ENCODE assay signal across 19 cellular contexts in genomic region chr5:149289307-149289706, GRCh38. TPM values are rescaled to one million over a fixed set of nuclear protein-coding genes. Genes with fewer than 3 reads are reported as not detected.
DNase-seq lines count a peak whose midpoint lies in the region; ATAC-seq and TF ChIP-seq lines count a peak whose summit lies in the region.
"Had no signal": no experiment of that assay in that cellular context is flagged by ENCODE, and none has a peak within 500 bp of the region (broad histone marks: within the 10 kb centered on the region; RNA-seq: fewer than 3 reads in every experiment).

No MANE protein-coding gene starts in this region.

- H3K79me2 ChIP-seq in parathyroid adenoma = no peaks in the 10 kb centered on the region

- TF ChIP-seq CTCF in right atrium auricular region (IDR thresholded peaks at IDR 0.05) (no peak), parathyroid adenoma (IDR thresholded peaks at IDR 0.05) (no peak), ovary (IDR thresholded peaks at IDR 0.05) (no peak)

- TF ChIP-seq POLR2A in ovary (IDR thresholded peaks at IDR 0.05) = no peak

- H3K4me1 ChIP-seq in right atrium auricular region (peaks cover 0 to 56% of the 10 kb centered on the region in 2 donors), parathyroid adenoma (peaks cover 25% of the 10 kb centered on the region), ovary (ENCODE audit: insufficient read depth) (no peaks in the 10 kb centered on the region)

- peak overlapping the region; percentile 44 for H2AFZ ChIP-seq in parathyroid adenoma
- H2AFZ ChIP-seq: GM23248 had no signal

- H3K4me3 ChIP-seq in right atrium auricular region (no peak overlapping the region), parathyroid adenoma (ENCODE audit: low read depth, low read length) (no peak overlapping the region), ovary (no peak overlapping the region)
- H3K4me3 ChIP-seq: GM23248 had no signal

- H3K4me2 ChIP-seq in parathyroid adenoma (ENCODE audit: low read length) = no peak overlapping the region

- no peak for TF ChIP-seq EP300 in ovary (IDR thresholded peaks at IDR 0.05)

- H3K27ac ChIP-seq in right atrium auricular region = peak overlapping the region; percentile 73 to 91
- H3K27ac ChIP-seq in parathyroid adenoma = peak overlapping the region; percentile 75
- H3K27ac ChIP-seq in ovary = no peak overlapping the region
- H3K27ac ChIP-seq: 22Rv1, GM23248 had no signal

- ATAC-seq in Right ventricle myocardium inferior = peak; percentile 33
- ATAC-seq: activated CD8-positive, alpha-beta memory T cell treated with anti-CD3 and anti-CD28 coated beads, Interleukin-2, amount 10 ng/mL, durations not matched to agents 7 days and 5 days had no signal

- WGBS in ovary, 3 donors = 8 to 17% (median 13%) methylated on average over 7 of the region's 7 CpGs

- DNase-seq in Right ventricle myocardium inferior (ENCODE audit: missing footprints) = no peak
- DNase-seq in cardiac septum (ENCODE audit: low spot score) = no peak
- no peak for DNase-seq in right atrium auricular region (ENCODE audit: low spot score)
- no peak for DNase-seq in ovary
- DNase-seq in stimulated activated CD4-positive, alpha-beta T cell treated with anti-CD3 and anti-CD28 coated beads, Interleukin-4, amount 100 ng/mL, for 4 hours = no peak
- no peak for DNase-seq in NCI-H2227 (lab: John Stamatoyannopoulos, UW; ENCODE audit: unreplicated experiment)
- no peak for DNase-seq in ureter (ENCODE audit: low spot score)
- DNase-seq: activated CD8-positive, alpha-beta memory T cell treated with anti-CD3 and anti-CD28 coated beads, Interleukin-2, amount 10 ng/mL, durations not matched to agents 7 days and 5 days; activated effector memory CD4-positive, alpha-beta T cell treated with anti-CD3 and anti-CD28 coated beads, Interleukin-2, amount 50 U/mL, for 16 hours; DMS 273 treated with DMSO at 0.1 percent for 48 hours; foreskin melanocyte; GM23248; NCI-H2029 treated with DMSO at 0.1 percent for 48 hours; NCI-H510A; SIG-M5; stimulated activated CD4-positive, alpha-beta T cell treated with anti-CD3 and anti-CD28 coated beads, Interleukin-4, amount 100 ng/mL, for 1 hour had no signal

- H3K27me3 ChIP-seq in right atrium auricular region (no peaks in the 10 kb centered on the region), parathyroid adenoma (ENCODE audit: control insufficient read depth, insufficient read depth, low read length) (no peaks in the 10 kb centered on the region), ovary (no peaks in the 10 kb centered on the region)

- H3K36me3 ChIP-seq in right atrium auricular region (no peaks in the 10 kb centered on the region), parathyroid adenoma (ENCODE audit: control insufficient read depth, insufficient read depth, low read length) (no peaks in the 10 kb centered on the region), ovary (no peaks in the 10 kb centered on the region)

- intact Hi-C loops in Right ventricle myocardium inferior (cut with DNase I) (no loop called here), cardiac septum (cut with DNase I) (no loop called here), ovary (cut with DNase I) (no loop called here)

- H3K9me3 ChIP-seq in right atrium auricular region (no peaks in the 10 kb centered on the region), parathyroid adenoma (ENCODE audit: control insufficient read depth, low read length) (no peaks in the 10 kb centered on the region), ovary (no peaks in the 10 kb centered on the region)

- H3K9ac ChIP-seq in parathyroid adenoma = no peak overlapping the region
- H3K9ac ChIP-seq: GM23248 had no signal

RNA-seq across cellular contexts. Expression of gene AFAP1L1, which starts 17.6 kb away (rescaled TPM):
- total RNA-seq in Right ventricle myocardium inferior = 46.9 TPM
- total RNA-seq in cardiac septum = 55.2 TPM
- 10 to 100 TPM; 45.6 to 48.9 TPM for total RNA-seq in right atrium auricular region
- 10 to 100 TPM in 3 of 7 donors, 1 to 10 TPM in 4; 3.2 to 15.9 (median 8.3) TPM for total RNA-seq in ovary
- 10 to 100 TPM in 1 of 2 donors, 1 to 10 TPM in 1; 7.8 to 17.8 TPM for polyA plus RNA-seq in ovary
- total RNA-seq in ureter = 8.4 TPM
- total RNA-seq: activated CD8-positive, alpha-beta memory T cell treated with anti-CD3 and anti-CD28 coated beads, Interleukin-2, amount 10 ng/mL, durations not matched to agents 7 days and 5 days had no signal
- polyA plus RNA-seq: neural cell had no signal

RNA-seq across cellular contexts. Expression of gene GRPEL2, which starts 56.0 kb away (rescaled TPM):
- total RNA-seq in Right ventricle myocardium inferior (11.6 TPM), cardiac septum (11.0 TPM), right atrium auricular region (10 to 100 TPM in 1 of 2 donors, 1 to 10 TPM in 1; 6.9 to 10.7 TPM), ovary (10 to 100 TPM in 6 of 7 donors, 1 to 10 TPM in 1; 7.8 to 17.5 (median 13.0) TPM), ureter (14.4 TPM)
- 1 to 10 TPM; 5.9 to 6.8 TPM for polyA plus RNA-seq in ovary

Comparison
In these comparisons a context has a peak if more than half of its experiments do, and no peak if none do; other contexts are left out.
1. H3K27ac ChIP-seq: peak in right atrium auricular region (2 of 2) and parathyroid adenoma (single experiment); none in ovary (0 of 2).